Comparison of ENCODE assay signal across 8 cellular contexts in the genomic region with DNA sequence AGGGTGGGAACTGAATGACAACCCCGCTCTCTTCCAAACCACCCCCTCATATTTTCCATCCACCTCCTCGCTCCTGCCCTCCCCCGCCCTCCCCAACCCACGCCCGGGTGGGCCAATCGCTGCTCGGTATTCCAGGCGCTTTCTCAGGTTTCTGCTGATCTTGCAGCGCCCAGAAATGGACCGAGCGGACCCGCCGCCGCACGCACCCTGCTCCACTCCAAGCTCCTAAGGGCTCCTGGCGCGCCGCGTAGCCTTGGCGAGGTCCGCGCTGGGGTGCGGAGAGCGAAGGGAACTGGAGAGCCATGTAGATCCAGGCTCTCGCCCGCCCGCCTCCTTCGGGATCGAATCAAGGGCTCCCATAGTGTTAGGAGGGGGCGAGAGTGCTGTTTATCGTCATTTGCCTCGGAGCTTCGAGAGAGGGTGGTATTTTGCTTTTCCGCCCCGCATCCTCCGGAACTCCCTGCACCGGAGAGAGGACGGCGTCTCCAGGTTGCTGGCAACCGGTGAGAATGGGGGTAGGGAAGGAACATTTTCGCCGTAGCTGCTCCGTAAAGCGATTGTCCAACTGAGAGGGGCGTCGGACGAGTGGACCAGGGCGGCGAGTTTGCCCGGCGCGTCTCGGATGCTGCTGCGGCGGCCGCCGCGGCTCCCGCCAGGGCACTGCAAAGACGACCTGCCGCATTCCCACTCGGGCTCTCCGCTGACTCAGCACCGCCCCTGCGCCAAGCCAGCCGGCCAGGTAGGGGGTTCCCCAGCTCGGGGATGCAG. TPM values are rescaled to one million over a fixed set of nuclear protein-coding genes. Genes with fewer than 3 reads are reported as not detected.
A peak's percentile ranks its signal among the peaks of the same experiment; 100 is the strongest.
DNase-seq lines count a peak whose midpoint lies in the region; ATAC-seq and TF ChIP-seq lines count a peak whose summit lies in the region.

A gene (plus strand): TSS at position 172 of the 768 bp plus-strand sequence. CDS start 1,474 bp downstream, outside the sequence.

- peak in 1 of 2 donors; percentile 33 for ATAC-seq in activated T-cell treated with anti-CD3 and anti-CD28 coated beads, Interleukin-2, amount 50 U/mL, for 4 hours
- ATAC-seq in left cardiac atrium (peak; percentile 56 to 82), HG03196 (IDR thresholded peaks at IDR 0.05; ENCODE audit: unreplicated experiment) (no peak), GM18502 (IDR thresholded peaks at IDR 0.05; ENCODE audit: poor library complexity, unreplicated experiment) (no peak)

- peaks cover 22% of the 10 kb centered on the region for H3K4me1 Mint-ChIP-seq in activated T-cell treated with anti-CD3 and anti-CD28 coated beads, Interleukin-2, amount 50 U/mL, for 4 hours (ENCODE audit: low read depth)

- H3K27me3 Mint-ChIP-seq in activated T-cell treated with anti-CD3 and anti-CD28 coated beads, Interleukin-2, amount 50 U/mL, for 4 hours (ENCODE audit: low read depth), result peaks cover 51% of the 10 kb centered on the region

- TF ChIP-seq CTCF in retinal pigment epithelial cell (conservative IDR thresholded peaks at IDR 0.05; ENCODE audit: low read depth, low read length), result no peak

- H3K4me3 Mint-ChIP-seq in activated T-cell treated with anti-CD3 and anti-CD28 coated beads, Interleukin-2, amount 50 U/mL, for 4 hours, result peak within 1 kb of the TSS; percentile 83

- peak; percentile 64 for DNase-seq in activated effector memory CD4-positive, alpha-beta T cell treated with anti-CD3 and anti-CD28 coated beads, Interleukin-2, amount 50 U/mL, for 16 hours
- no peak for DNase-seq in activated effector memory CD4-positive, alpha-beta T cell treated with Interleukin-2 at 50 U/mL for 16 hours
- DNase-seq in activated T-cell treated with anti-CD3 and anti-CD28 coated beads, Interleukin-2, amount 50 U/mL, for 4 hours, result peak; percentile 9
- DNase-seq in left cardiac atrium, result peak; percentile 31
- no peak for DNase-seq in retinal pigment epithelial cell (ENCODE audit: low read depth)
- no peak for DNase-seq in EL

- peaks cover 4% of the 10 kb centered on the region for H3K9me3 Mint-ChIP-seq in activated T-cell treated with anti-CD3 and anti-CD28 coated beads, Interleukin-2, amount 50 U/mL, for 4 hours

- no peaks in the 10 kb centered on the region for H3K36me3 Mint-ChIP-seq in activated T-cell treated with anti-CD3 and anti-CD28 coated beads, Interleukin-2, amount 50 U/mL, for 4 hours (ENCODE audit: insufficient read depth)

- intact Hi-C loops in left cardiac atrium (cut with DNase I), result no loop called here

- peak within 1 kb of the TSS; percentile 31 for H3K4me3 ChIP-seq in retinal pigment epithelial cell (ENCODE audit: low read length)

RNA-seq across cellular contexts. Expression of the gene that starts here (rescaled TPM):
- under 1 TPM in 1 of 3 donors, not detected in 2; 0.10 TPM for total RNA-seq in activated T-cell treated with anti-CD3 and anti-CD28 coated beads, Interleukin-2, amount 50 U/mL, for 4 hours
- not detected for total RNA-seq in left cardiac atrium

Comparison
In these comparisons a context has a peak if more than half of its experiments do, and no peak if none do; other contexts are left out.
1. Peak in DNase-seq in activated T-cell treated with anti-CD3 and anti-CD28 coated beads, Interleukin-2, amount 50 U/mL, for 4 hours; RNA of the gene not detected or under 1 TPM.
2. Peak in DNase-seq and ATAC-seq in left cardiac atrium; RNA of the gene not detected or under 1 TPM.